ENCODE assay signal across 18 cellular contexts in the genomic region with DNA sequence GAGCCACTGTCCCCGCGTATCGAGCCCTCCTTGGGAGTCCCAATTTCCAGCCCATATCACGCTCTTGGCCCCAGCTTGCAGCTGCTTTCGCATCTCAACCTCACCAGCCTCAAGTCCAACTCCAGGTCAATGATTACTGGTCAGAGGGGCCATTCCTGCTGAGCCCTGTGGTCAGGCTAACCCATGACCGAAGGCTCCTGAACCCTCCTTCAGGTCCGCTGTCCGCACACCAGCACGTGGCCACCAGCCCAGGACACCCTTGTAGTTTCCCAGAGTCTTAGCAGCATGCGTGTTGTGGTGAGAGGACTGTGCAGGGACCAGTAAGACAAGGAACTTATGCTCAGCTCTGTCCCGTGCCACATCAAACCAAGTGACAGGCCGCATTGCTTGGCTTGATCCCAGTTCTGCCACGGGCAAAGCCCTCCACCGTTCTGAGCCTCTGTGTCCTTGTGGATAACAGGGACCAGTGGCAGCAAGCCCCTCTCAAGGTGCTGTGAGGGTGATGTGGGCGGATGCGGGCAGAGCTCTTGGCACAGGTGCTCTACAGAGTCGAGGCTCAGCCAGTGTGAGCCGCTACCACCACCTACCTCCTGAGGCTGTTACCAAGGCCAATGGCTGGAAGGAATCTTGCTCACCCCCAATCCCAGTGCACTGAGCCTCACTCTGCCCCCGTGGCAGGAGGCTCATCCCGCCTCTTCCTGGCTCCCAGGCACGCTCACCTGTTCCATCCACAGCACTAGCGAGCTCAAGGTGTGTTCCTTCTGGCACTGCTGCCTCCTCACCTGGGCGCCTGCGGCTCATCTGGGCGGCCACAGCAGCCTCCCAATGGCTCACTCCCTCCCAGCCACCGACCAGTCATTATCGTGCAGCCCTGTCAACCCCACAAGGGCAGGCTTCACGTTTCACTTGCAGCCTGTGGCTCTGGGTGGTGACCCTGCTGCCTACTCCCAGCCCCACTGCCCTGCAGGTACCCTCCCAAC. TPM values are rescaled to one million over a fixed set of nuclear protein-coding genes. Genes with fewer than 3 reads are reported as not detected.
"Had no signal": no experiment of that assay in that cellular context is flagged by ENCODE, and none has a peak within 500 bp of the region (broad histone marks: within the 10 kb centered on the region; RNA-seq: fewer than 3 reads in every experiment).

No MANE protein-coding gene starts in this region.

- H3K27me3 Mint-ChIP-seq: activated naive CD8-positive, alpha-beta T cell treated with anti-CD3 and anti-CD28 coated beads for 36 hours; stimulated activated naive B cell treated with anti-CD40 and anti-IgM and Interleukin-4, amounts not matched to agents 10 μg/mL and 1 μg/mL and 100 μg/mL, for 72 hours; T-cell had no signal

- H3K4me1 ChIP-seq: esophagus muscularis mucosa, neural progenitor cell, pancreas, tibial nerve had no signal

- H3K9me3 ChIP-seq: esophagus muscularis mucosa, pancreas, tibial nerve had no signal

- H3K27me3 ChIP-seq: neural progenitor cell, pancreas, tibial nerve had no signal

- H3K27ac ChIP-seq: esophagus muscularis mucosa, neural progenitor cell, pancreas, tibial nerve had no signal

- H3K27ac Mint-ChIP-seq: activated naive CD8-positive, alpha-beta T cell treated with anti-CD3 and anti-CD28 coated beads for 36 hours; activated T-cell treated with anti-CD3 and anti-CD28 coated beads, Interleukin-2, amount 50 U/mL, for 72 hours; memory B cell; neural progenitor cell; stimulated activated naive B cell treated with anti-CD40 and anti-IgM and Interleukin-4, amounts not matched to agents 10 μg/mL and 1 μg/mL and 100 μg/mL, for 72 hours; T-cell had no signal

- DNase-seq: activated CD4-positive, alpha-beta T cell treated with anti-CD3 and anti-CD28 coated beads for 1 hour; activated CD4-positive, alpha-beta T cell treated with anti-CD3 and anti-CD28 coated beads, Interleukin-2, amount 50 U/mL, for 48 hours; activated gamma-delta T cell treated with Interleukin-2 at 50 U/mL for 16 hours; activated naive CD8-positive, alpha-beta T cell treated with anti-CD3 and anti-CD28 coated beads for 36 hours; activated T-cell treated with anti-CD3 and anti-CD28 coated beads, Interleukin-2, amount 50 U/mL, for 72 hours; small intestine; stimulated activated naive B cell treated with anti-CD40 and anti-IgM and Interleukin-4, amounts not matched to agents 10 μg/mL and 1 μg/mL and 100 μg/mL, for 72 hours; T-cell; T1000 had no signal

- H3K36me3 Mint-ChIP-seq: activated naive CD8-positive, alpha-beta T cell treated with anti-CD3 and anti-CD28 coated beads for 36 hours; memory B cell; neural progenitor cell; stimulated activated naive B cell treated with anti-CD40 and anti-IgM and Interleukin-4, amounts not matched to agents 10 μg/mL and 1 μg/mL and 100 μg/mL, for 72 hours; T-cell had no signal

- H3K4me3 ChIP-seq: esophagus muscularis mucosa, neural progenitor cell, pancreas, tibial nerve had no signal

- H3K36me3 ChIP-seq: esophagus muscularis mucosa, neural progenitor cell, pancreas, tibial nerve had no signal

- ATAC-seq: activated T-cell treated with anti-CD3 and anti-CD28 coated beads, Interleukin-2, amount 50 U/mL, for 72 hours; pancreas; stimulated activated naive B cell treated with anti-CD40 and anti-IgM and Interleukin-4, amounts not matched to agents 10 μg/mL and 1 μg/mL and 100 μg/mL, for 72 hours; T-cell had no signal

- H3K4me3 Mint-ChIP-seq: activated naive CD8-positive, alpha-beta T cell treated with anti-CD3 and anti-CD28 coated beads for 36 hours; activated T-cell treated with anti-CD3 and anti-CD28 coated beads, Interleukin-2, amount 50 U/mL, for 72 hours; memory B cell; neural progenitor cell; stimulated activated naive B cell treated with anti-CD40 and anti-IgM and Interleukin-4, amounts not matched to agents 10 μg/mL and 1 μg/mL and 100 μg/mL, for 72 hours; T-cell had no signal

- H3K9me3 Mint-ChIP-seq: activated naive CD8-positive, alpha-beta T cell treated with anti-CD3 and anti-CD28 coated beads for 36 hours; activated T-cell treated with anti-CD3 and anti-CD28 coated beads, Interleukin-2, amount 50 U/mL, for 72 hours; memory B cell; T-cell had no signal

- H3K4me1 Mint-ChIP-seq: activated naive CD8-positive, alpha-beta T cell treated with anti-CD3 and anti-CD28 coated beads for 36 hours; memory B cell; neural progenitor cell; stimulated activated naive B cell treated with anti-CD40 and anti-IgM and Interleukin-4, amounts not matched to agents 10 μg/mL and 1 μg/mL and 100 μg/mL, for 72 hours; T-cell had no signal

RNA-seq across cellular contexts. Expression of gene KRTAP10-1, which starts 20.4 kb away (rescaled TPM):
- total RNA-seq: activated naive CD8-positive, alpha-beta T cell treated with anti-CD3 and anti-CD28 coated beads for 36 hours; activated T-cell treated with anti-CD3 and anti-CD28 coated beads, Interleukin-2, amount 50 U/mL, for 72 hours; aorta; bronchial epithelial cell; esophagus muscularis mucosa; fibroblast of villous mesenchyme; pancreas; subcutaneous adipose tissue; T-cell; tibial nerve had no signal
- polyA plus RNA-seq: aorta, pancreas, small intestine had no signal

RNA-seq across cellular contexts. Expression of gene KRTAP10-2, which starts 31.7 kb away (rescaled TPM):
- total RNA-seq: activated naive CD8-positive, alpha-beta T cell treated with anti-CD3 and anti-CD28 coated beads for 36 hours; activated T-cell treated with anti-CD3 and anti-CD28 coated beads, Interleukin-2, amount 50 U/mL, for 72 hours; aorta; bronchial epithelial cell; esophagus muscularis mucosa; fibroblast of villous mesenchyme; pancreas; subcutaneous adipose tissue; T-cell; tibial nerve had no signal
- polyA plus RNA-seq: aorta, pancreas, small intestine had no signal

RNA-seq across cellular contexts. Expression of gene KRTAP10-3, which starts 39.0 kb away (rescaled TPM):
- total RNA-seq: activated naive CD8-positive, alpha-beta T cell treated with anti-CD3 and anti-CD28 coated beads for 36 hours; activated T-cell treated with anti-CD3 and anti-CD28 coated beads, Interleukin-2, amount 50 U/mL, for 72 hours; aorta; bronchial epithelial cell; esophagus muscularis mucosa; fibroblast of villous mesenchyme; pancreas; subcutaneous adipose tissue; T-cell; tibial nerve had no signal
- polyA plus RNA-seq: aorta, pancreas, small intestine had no signal

RNA-seq across cellular contexts. Expression of gene KRTAP10-4, which starts 53.9 kb away (rescaled TPM):
- total RNA-seq: activated naive CD8-positive, alpha-beta T cell treated with anti-CD3 and anti-CD28 coated beads for 36 hours; activated T-cell treated with anti-CD3 and anti-CD28 coated beads, Interleukin-2, amount 50 U/mL, for 72 hours; aorta; bronchial epithelial cell; esophagus muscularis mucosa; fibroblast of villous mesenchyme; pancreas; subcutaneous adipose tissue; T-cell; tibial nerve had no signal
- polyA plus RNA-seq: aorta, pancreas, small intestine had no signal
